In genomic region chr6:119590066-119590465, GRCh38 we compare ENCODE assay signal across 16 cellular contexts.
DNase-seq lines count a peak whose midpoint lies in the region; ATAC-seq and TF ChIP-seq lines count a peak whose summit lies in the region.
"Had no signal": no experiment of that assay in that cellular context is flagged by ENCODE, and none has a peak within 500 bp of the region (broad histone marks: within the 10 kb centered on the region; RNA-seq: fewer than 3 reads in every experiment).

No MANE protein-coding gene starts in this region.

- TF ChIP-seq CTCF in fibroblast of mammary gland (conservative IDR thresholded peaks at IDR 0.05; ENCODE audit: control insufficient read depth, insufficient read depth, low read depth, low read length): no peak

- ATAC-seq in GM18909 (IDR thresholded peaks at IDR 0.05; ENCODE audit: poor library complexity, unreplicated experiment): no peak
- ATAC-seq: A549 had no signal

- H3K4me3 ChIP-seq in fibroblast of mammary gland (ENCODE audit: control insufficient read depth, low read depth, low read length): no peak overlapping the region
- H3K4me3 ChIP-seq: A549, BLaER1, HAP-1 had no signal

- DNase-seq in NCI-H82 (lab: John Stamatoyannopoulos, UW) (peak; percentile 41), NCI-H82 treated with DMSO at 0.1 percent for 48 hours (lab: John Stamatoyannopoulos, UW; ENCODE audit: unreplicated experiment) (no peak), amniotic epithelial cell (ENCODE audit: low read depth) (peak; percentile 54), fibroblast of mammary gland (ENCODE audit: low read depth) (peak; percentile 22), activated gamma-delta T cell (lab: John Stamatoyannopoulos, UW) (no peak)
- no peak for DNase-seq in activated effector memory CD4-positive, alpha-beta T cell treated with anti-CD3 and anti-CD28 coated beads, Interleukin-2, amount 50 U/mL, for 16 hours
- DNase-seq: CD4-positive, alpha-beta memory T cell; DMS153; DMS79; GDM1; IMR-90; KBM-7 had no signal

Comparison
In these comparisons a context has a peak if more than half of its experiments do, and no peak if none do; other contexts are left out.
1. DNase-seq: peak in NCI-H82 (single experiment), amniotic epithelial cell (single experiment) and fibroblast of mammary gland (single experiment); none in NCI-H82 treated with DMSO at 0.1 percent for 48 hours (single experiment), activated effector memory CD4-positive, alpha-beta T cell treated with anti-CD3 and anti-CD28 coated beads, Interleukin-2, amount 50 U/mL, for 16 hours (single experiment) and activated gamma-delta T cell (single experiment).